15 cellular contexts compared by ENCODE assay signal in the genomic region with DNA sequence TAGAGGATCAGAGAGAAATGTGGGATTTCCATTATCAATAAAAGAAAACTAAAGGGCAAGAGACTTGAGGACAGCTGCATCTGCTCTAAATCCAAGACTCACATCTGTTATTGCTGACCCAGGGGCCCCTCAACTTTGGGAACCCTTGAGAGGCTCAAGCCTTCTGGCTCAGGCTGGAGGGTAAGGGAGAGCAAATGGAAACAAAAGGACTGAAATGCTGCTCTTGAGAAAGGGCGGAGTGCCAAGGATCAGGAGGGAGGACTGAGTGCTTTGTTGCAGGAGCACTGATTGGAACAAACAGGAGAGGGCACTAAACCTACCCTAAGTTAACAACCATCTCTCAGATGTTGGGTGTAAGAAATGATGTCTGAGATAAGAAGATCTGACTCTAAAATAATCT.
"Had no signal": no experiment of that assay in that cellular context is flagged by ENCODE, and none has a peak within 500 bp of the region (broad histone marks: within the 10 kb centered on the region; RNA-seq: fewer than 3 reads in every experiment).

No MANE protein-coding gene starts in this region.

- DNase-seq: activated CD4-positive, alpha-beta T cell treated with anti-CD3 and anti-CD28 coated beads for 36 hours; activated CD4-positive, alpha-beta T cell treated with anti-CD3 and anti-CD28 coated beads, Interleukin-2, amount 50 U/mL, for 48 hours; activated naive CD4-positive, alpha-beta T cell treated with Interleukin-2 at 50 U/mL for 16 hours; activated naive CD8-positive, alpha-beta T cell treated with anti-CD3 and anti-CD28 coated beads, Interleukin-2, amount 10 ng/mL, durations not matched to agents 7 days and 5 days; body of pancreas; foreskin keratinocyte; left ventricle myocardium superior; mesenchymal stem cell; naive thymus-derived CD4-positive, alpha-beta T cell; pancreas; sigmoid colon; spleen; stimulated activated CD4-positive, alpha-beta T cell treated with anti-CD3 and anti-CD28 coated beads, Interleukin-4, amount 100 ng/mL, for 4 hours; tibial artery had no signal

- H3K4me1 ChIP-seq: body of pancreas, foreskin keratinocyte, pancreas, sigmoid colon, spleen, tibial artery had no signal

- ATAC-seq: activated CD4-positive, alpha-beta T cell treated with anti-CD3 and anti-CD28 coated beads for 36 hours; body of pancreas; foreskin keratinocyte; left ventricle myocardium superior; naive thymus-derived CD4-positive, alpha-beta T cell; stimulated activated memory B cell treated with anti-CD40 and anti-IgM and Interleukin-4, amounts not matched to agents 10 μg/mL and 1 μg/mL and 100 μg/mL, for 72 hours had no signal

- H3K27me3 ChIP-seq: body of pancreas, pancreas had no signal

- H3K36me3 ChIP-seq: pancreas, sigmoid colon, spleen, tibial artery had no signal

- H3K27ac ChIP-seq: body of pancreas, foreskin keratinocyte, pancreas, sigmoid colon, spleen, tibial artery had no signal

- H3K4me3 ChIP-seq: body of pancreas, pancreas, sigmoid colon, spleen, tibial artery had no signal

- H3K9me3 ChIP-seq: body of pancreas, pancreas, sigmoid colon, spleen, tibial artery had no signal
